Comparison of ENCODE assay signal across 8 cellular contexts in the genomic region with DNA sequence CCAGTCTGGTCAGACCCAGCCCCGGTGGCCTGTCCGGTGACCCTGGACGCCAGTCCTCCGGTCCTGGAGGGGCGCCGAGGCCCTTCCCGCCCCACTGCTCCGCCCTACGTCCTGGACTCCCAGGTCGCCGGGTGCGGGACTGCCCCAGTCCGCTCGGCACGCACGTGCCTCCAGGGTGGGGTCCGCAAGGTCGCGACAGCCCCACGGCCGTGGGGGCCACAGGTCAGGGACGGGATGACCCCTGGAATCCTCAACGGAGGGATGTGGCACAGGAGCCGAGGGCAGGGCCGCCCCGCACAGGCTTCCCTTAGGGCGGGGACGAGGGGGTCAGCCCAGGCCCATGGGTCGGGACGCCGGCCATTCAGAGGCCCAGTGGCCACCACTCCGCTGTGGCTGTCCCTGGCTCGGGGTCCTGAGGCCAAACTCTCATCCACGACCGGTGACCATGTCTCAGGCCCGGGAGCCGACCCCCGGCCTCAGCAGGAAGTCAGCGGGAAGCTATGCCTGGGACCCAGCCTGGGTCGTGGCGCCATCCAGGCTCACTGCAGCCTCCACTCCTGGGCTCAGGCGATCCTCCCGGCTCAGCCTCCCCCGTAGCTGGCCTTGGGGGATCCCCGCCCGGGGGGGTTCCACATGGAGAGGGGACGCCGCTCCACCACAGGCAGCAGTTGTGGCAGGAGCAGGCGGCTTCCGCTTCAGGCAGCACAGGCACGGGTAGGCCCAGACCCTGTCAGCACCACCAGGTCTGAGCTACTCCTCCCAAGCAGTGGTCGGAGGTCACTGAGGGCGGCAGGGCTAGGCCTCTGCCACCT. TPM values are rescaled to one million over a fixed set of nuclear protein-coding genes. Genes with fewer than 3 reads are reported as not detected.
A peak's percentile ranks its signal among the peaks of the same experiment; 100 is the strongest.
DNase-seq lines count a peak whose midpoint lies in the region; ATAC-seq and TF ChIP-seq lines count a peak whose summit lies in the region.
"Had no signal": no experiment of that assay in that cellular context is flagged by ENCODE, and none has a peak within 500 bp of the region (broad histone marks: within the 10 kb centered on the region; RNA-seq: fewer than 3 reads in every experiment).

No MANE protein-coding gene starts in this region.

- no peaks in the 10 kb centered on the region for H3K9me2 ChIP-seq in PC-3 (replicated peaks; ENCODE audit: low read length)

- no peaks in the 10 kb centered on the region for H3K27me3 Mint-ChIP-seq in effector memory CD8-positive, alpha-beta T cell
- peaks cover 4% of the 10 kb centered on the region for H3K27me3 Mint-ChIP-seq in memory B cell

- DNase-seq in PC-3 (no peak), memory B cell (ENCODE audit: low spot score in 2 of 2) (no peak), testis (no peak), SIG-M5 (lab: John Stamatoyannopoulos, UW) (no peak), NCI-H774 (lab: John Stamatoyannopoulos, UW) (no peak), NCI-H2227 (lab: John Stamatoyannopoulos, UW; ENCODE audit: unreplicated experiment) (no peak)
- no peak for DNase-seq in effector memory CD8-positive, alpha-beta T cell
- DNase-seq: NCI-H2029 had no signal

- peak overlapping the region; percentile 10 to 33 for H3K4me3 Mint-ChIP-seq in effector memory CD8-positive, alpha-beta T cell
- peak overlapping the region; percentile 46 for H3K4me3 Mint-ChIP-seq in memory B cell

- no peaks in the 10 kb centered on the region for H3K79me2 ChIP-seq in PC-3 (ENCODE audit: low read length)

- H3K4me1 Mint-ChIP-seq in effector memory CD8-positive, alpha-beta T cell (ENCODE audit: low read depth in 2 of 2) = peaks cover 0 to 6% of the 10 kb centered on the region in 2 donors
- H3K4me1 Mint-ChIP-seq in memory B cell = peaks cover 5% of the 10 kb centered on the region

- whole genome bisulfite sequencing in testis, 2 donors = 37% methylated on average over 37 of the region's 53 CpGs; no CpG with 5 or more reads in 1 of the 2 donors

- H3K36me3 ChIP-seq in PC-3 (ENCODE audit: low read depth, low read length) (peaks cover 25% of the 10 kb centered on the region; the same call in 1 of the 2 replicates), testis (ENCODE audit: low read depth, missing control alignments) (no peaks in the 10 kb centered on the region)

- H3K27ac ChIP-seq in PC-3 (ENCODE audit: low read length) = no peak overlapping the region
- H3K27ac ChIP-seq in testis = peak overlapping the region; percentile 76 to 82

- TF ChIP-seq POLR2A in testis (IDR thresholded peaks at IDR 0.05) = no peak

- H3K27me3 ChIP-seq in PC-3 (ENCODE audit: low read length) (no peaks in the 10 kb centered on the region), testis (no peaks in the 10 kb centered on the region)

- H3K9me3 ChIP-seq in PC-3 (ENCODE audit: low read length) = no peaks in the 10 kb centered on the region
- no peaks in the 10 kb centered on the region for H3K9me3 ChIP-seq in testis

- no peak for TF ChIP-seq CTCF in PC-3 (conservative IDR thresholded peaks at IDR 0.05; ENCODE audit: low read depth, low read length)
- no peak for TF ChIP-seq CTCF in testis (IDR thresholded peaks at IDR 0.05)

- no peaks in the 10 kb centered on the region for H3F3A ChIP-seq in PC-3 (ENCODE audit: low read length, unreplicated experiment)

- no peak overlapping the region for H3K4me2 ChIP-seq in PC-3 (ENCODE audit: low read length)

- POLR2A ChIA-PET in PC-3 (lab: Charles Lee; ENCODE audit: unreplicated experiment) = no interaction called here

- H3K9me3 Mint-ChIP-seq in effector memory CD8-positive, alpha-beta T cell = no peaks in the 10 kb centered on the region
- H3K9me3 Mint-ChIP-seq in memory B cell = no peaks in the 10 kb centered on the region

- CTCF ChIA-PET in PC-3 (lab: Charles Lee) = no interaction called here

- H3K4me1 ChIP-seq in PC-3 (ENCODE audit: insufficient read depth, low read length) (no peaks in the 10 kb centered on the region), testis (peaks cover 11% of the 10 kb centered on the region)

- intact Hi-C loops in PC-3 (cut with micrococcal nuclease) = no loop called here
- intact Hi-C loops in testis (cut with DNase I; ENCODE audit: low total_unique reads) = no loop called here

- no TSS peak for BruUV-seq in PC-3 (replicated peaks; lab: Mats Ljungman, UMichigan)

- H3K9ac ChIP-seq in PC-3 (ENCODE audit: low read length) = no peak overlapping the region

- H2AFZ ChIP-seq in PC-3 (ENCODE audit: low read length) = no peak overlapping the region

- H3K36me3 Mint-ChIP-seq in effector memory CD8-positive, alpha-beta T cell (ENCODE audit: insufficient read depth) = peaks cover 8% of the 10 kb centered on the region
- peaks cover 5% of the 10 kb centered on the region for H3K36me3 Mint-ChIP-seq in memory B cell

- no peak overlapping the region for H3K27ac Mint-ChIP-seq in effector memory CD8-positive, alpha-beta T cell
- no peak overlapping the region for H3K27ac Mint-ChIP-seq in memory B cell

- no peak overlapping the region for H3K4me3 ChIP-seq in PC-3 (ENCODE audit: low read length)
- H3K4me3 ChIP-seq in testis = peak overlapping the region; percentile 60 to 65

- ATAC-seq in PC-3 (peak; percentile 2; the same call in 1 of the 2 replicates), memory B cell (ENCODE audit: low read depth) (no peak)
- no peak for ATAC-seq in effector memory CD8-positive, alpha-beta T cell (replicated peaks)

- no peaks in the 10 kb centered on the region for H4K20me1 ChIP-seq in PC-3 (ENCODE audit: low read length)

RNA-seq across cellular contexts. Expression of gene TMEM240, which starts 0.6 kb away (rescaled TPM):
- total RNA-seq in PC-3 (2014; rRNA removed) = 0.87 and 2.0 TPM in 2 replicates
- total RNA-seq in testis = 1 to 10 TPM; 3.6 to 6.3 TPM
- 4.3 TPM for polyA plus RNA-seq in testis (ENCODE audit: insufficient read depth, low read depth, low replicate concordance)

RNA-seq across cellular contexts. Expression of gene ATAD3A, which starts 29.1 kb away (rescaled TPM):
- total RNA-seq in PC-3 (2014; rRNA removed) (186 and 243 TPM in 2 replicates), testis (10 to 100 TPM; 35.7 to 37.4 TPM)
- polyA plus RNA-seq in testis (ENCODE audit: insufficient read depth, low read depth, low replicate concordance) = 22.0 TPM

RNA-seq across cellular contexts. Expression of gene SSU72, which starts 33.6 kb away (rescaled TPM):
- total RNA-seq in PC-3 (2014; rRNA removed) (283 and 310 TPM in 2 replicates), testis (100 to 1,000 TPM; 146 to 158 TPM)
- 67.0 TPM for polyA plus RNA-seq in testis (ENCODE audit: insufficient read depth, low read depth, low replicate concordance)

RNA-seq across cellular contexts. Expression of gene FNDC10, which starts 58.9 kb away (rescaled TPM):
- total RNA-seq in PC-3 (2014; rRNA removed) = 7.9 and 8.8 TPM in 2 replicates
- 10 to 100 TPM; 36.8 to 54.0 TPM for total RNA-seq in testis
- 15.5 TPM for polyA plus RNA-seq in testis (ENCODE audit: insufficient read depth, low read depth, low replicate concordance)
